Comparison of ENCODE assay signal across 1 cellular context in genomic region chr1:205983925-205984725, GRCh38.
TF ChIP-seq lines count a peak whose summit lies in the region.

No MANE protein-coding gene starts in this region.

TF ChIP-seq in HepG2, 621 proteins besides CTCF, POLR2A, EP300 and RAD21 (continued from another document):
- TF ChIP-seq ZNF225 (CRISPR knock-in tag; IDR thresholded peaks at IDR 0.05) = no peak
- TF ChIP-seq HMGA1 (CRISPR knock-in tag; conservative IDR thresholded peaks at IDR 0.05) = no peak
- TF ChIP-seq IRX3 (CRISPR knock-in tag; IDR thresholded peaks at IDR 0.05; ENCODE audit: borderline replicate concordance, low read depth) = no peak
- TF ChIP-seq, protein P1, sequence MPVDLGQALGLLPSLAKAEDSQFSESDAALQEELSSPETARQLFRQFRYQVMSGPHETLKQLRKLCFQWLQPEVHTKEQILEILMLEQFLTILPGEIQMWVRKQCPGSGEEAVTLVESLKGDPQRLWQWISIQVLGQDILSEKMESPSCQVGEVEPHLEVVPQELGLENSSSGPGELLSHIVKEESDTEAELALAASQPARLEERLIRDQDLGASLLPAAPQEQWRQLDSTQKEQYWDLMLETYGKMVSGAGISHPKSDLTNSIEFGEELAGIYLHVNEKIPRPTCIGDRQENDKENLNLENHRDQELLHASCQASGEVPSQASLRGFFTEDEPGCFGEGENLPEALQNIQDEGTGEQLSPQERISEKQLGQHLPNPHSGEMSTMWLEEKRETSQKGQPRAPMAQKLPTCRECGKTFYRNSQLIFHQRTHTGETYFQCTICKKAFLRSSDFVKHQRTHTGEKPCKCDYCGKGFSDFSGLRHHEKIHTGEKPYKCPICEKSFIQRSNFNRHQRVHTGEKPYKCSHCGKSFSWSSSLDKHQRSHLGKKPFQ (CRISPR knock-in tag; IDR thresholded peaks at IDR 0.05; ENCODE audit: insufficient replicate concordance) = no peak
- TF ChIP-seq RBFOX2 (IDR thresholded peaks at IDR 0.05; ENCODE audit: low read depth, low read length) = no peak
- no peak for TF ChIP-seq ELK4 (CRISPR knock-in tag; IDR thresholded peaks at IDR 0.05; ENCODE audit: borderline replicate concordance)
- TF ChIP-seq GZF1 (CRISPR knock-in tag; IDR thresholded peaks at IDR 0.05) = no peak
- TF ChIP-seq NCOA5 (CRISPR knock-in tag; IDR thresholded peaks at IDR 0.05) = no peak
- TF ChIP-seq ZNF276 (CRISPR knock-in tag; IDR thresholded peaks at IDR 0.05; ENCODE audit: low read depth) = no peak
- peak; percentile 93 for TF ChIP-seq ZNF263 (CRISPR knock-in tag; IDR thresholded peaks at IDR 0.05)
- TF ChIP-seq SMARCC2 (IDR thresholded peaks at IDR 0.05) = no peak
- TF ChIP-seq ETV5 (CRISPR knock-in tag; IDR thresholded peaks at IDR 0.05; ENCODE audit: borderline replicate concordance) = peak; percentile 53; the same call in 1 of the 2 replicates
- no peak for TF ChIP-seq ZSCAN21 (CRISPR knock-in tag; IDR thresholded peaks at IDR 0.05; ENCODE audit: borderline replicate concordance)
- no peak for TF ChIP-seq EHMT2 (IDR thresholded peaks at IDR 0.05; ENCODE audit: borderline replicate concordance, low read depth, low read length)
- TF ChIP-seq RFXAP (CRISPR knock-in tag; IDR thresholded peaks at IDR 0.05; ENCODE audit: borderline replicate concordance) = no peak
- TF ChIP-seq ZNF468 (CRISPR knock-in tag; IDR thresholded peaks at IDR 0.05) = no peak
- no peak for TF ChIP-seq ZNF232 (CRISPR knock-in tag; IDR thresholded peaks at IDR 0.05; ENCODE audit: borderline replicate concordance)
- peak; percentile 40; the same call in 1 of the 2 replicates for TF ChIP-seq MEIS1 (CRISPR knock-in tag; IDR thresholded peaks at IDR 0.05; ENCODE audit: borderline replicate concordance)
- TF ChIP-seq ATF4 (CRISPR knock-in tag; IDR thresholded peaks at IDR 0.05) = no peak
- no peak for TF ChIP-seq ZNF83 (CRISPR knock-in tag; IDR thresholded peaks at IDR 0.05; ENCODE audit: borderline replicate concordance)
- no peak for TF ChIP-seq TBL1XR1 (IDR thresholded peaks at IDR 0.05; ENCODE audit: borderline replicate concordance, low read length, partially characterized antibody)
- peak; percentile 3; the same call in 1 of the 2 replicates for TF ChIP-seq FOXJ3 (CRISPR knock-in tag; IDR thresholded peaks at IDR 0.05; ENCODE audit: borderline replicate concordance)
- TF ChIP-seq ELF1 (CRISPR knock-in tag; IDR thresholded peaks at IDR 0.05) = peak; percentile 58; the same call in 1 of the 2 replicates
- no peak for TF ChIP-seq E2F2 (CRISPR knock-in tag; IDR thresholded peaks at IDR 0.05; ENCODE audit: borderline replicate concordance)
- TF ChIP-seq SNAI1 (CRISPR knock-in tag; IDR thresholded peaks at IDR 0.05; ENCODE audit: borderline replicate concordance) = no peak
- TF ChIP-seq ZBTB8A (CRISPR knock-in tag; IDR thresholded peaks at IDR 0.05; ENCODE audit: borderline replicate concordance, low read depth) = no peak
- no peak for TF ChIP-seq MXD4 (CRISPR knock-in tag; IDR thresholded peaks at IDR 0.05)
